1 cellular context compared by ENCODE assay signal in genomic region chr4:186203391-186203802, GRCh38.
TF ChIP-seq lines count a peak whose summit lies in the region.

No MANE protein-coding gene starts in this region.

TF ChIP-seq in H1, 55 proteins besides CTCF, POLR2A, EP300 and RAD21 (continued from another document):
- no peak for TF ChIP-seq GTF2F1 (IDR thresholded peaks at IDR 0.05; ENCODE audit: borderline replicate concordance, low read depth, low read length)
- TF ChIP-seq, protein P1, sequence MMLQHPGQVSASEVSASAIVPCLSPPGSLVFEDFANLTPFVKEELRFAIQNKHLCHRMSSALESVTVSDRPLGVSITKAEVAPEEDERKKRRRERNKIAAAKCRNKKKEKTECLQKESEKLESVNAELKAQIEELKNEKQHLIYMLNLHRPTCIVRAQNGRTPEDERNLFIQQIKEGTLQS (IDR thresholded peaks at IDR 0.05; ENCODE audit: insufficient read depth, low read depth, low read length): no peak
- TF ChIP-seq SUZ12 (IDR thresholded peaks at IDR 0.05; ENCODE audit: low read length): no peak
